ENCODE assay signal across 1 cellular context in the genomic region with DNA sequence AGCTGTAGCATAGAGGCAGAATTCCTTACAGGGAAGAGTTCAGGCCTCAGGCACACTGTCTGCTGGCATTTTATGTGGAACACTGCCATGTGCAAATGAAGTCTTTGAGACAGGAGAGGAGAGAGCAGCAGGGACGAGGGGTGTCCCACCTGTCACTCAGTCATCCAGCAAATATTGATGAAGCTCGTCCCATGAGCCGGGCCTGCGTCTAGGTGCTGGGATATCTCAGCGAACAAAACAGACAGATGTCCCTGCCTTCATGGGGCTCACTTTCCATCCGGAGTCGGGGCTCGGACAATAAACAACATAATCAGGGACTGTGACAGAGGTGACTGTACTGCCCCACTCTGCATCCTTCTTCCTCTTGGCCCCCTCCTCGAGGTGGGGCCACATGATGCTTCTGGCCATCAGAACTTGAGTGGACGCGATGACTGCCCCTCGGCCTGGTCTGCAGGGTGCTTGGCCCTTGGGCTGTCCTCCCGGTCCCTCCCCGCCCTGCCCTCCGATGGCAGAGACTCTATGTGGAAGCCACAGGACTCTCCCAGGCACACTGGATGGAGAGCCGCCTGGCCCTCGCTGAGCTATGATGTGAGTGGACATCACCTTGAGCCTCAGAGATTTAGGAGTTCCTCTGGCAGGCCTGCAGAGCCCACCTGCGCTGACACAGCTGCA.
TF ChIP-seq lines count a peak whose summit lies in the region.

No MANE protein-coding gene starts in this region.

TF ChIP-seq in HepG2, 621 proteins besides CTCF, POLR2A, EP300 and RAD21 (continued from another document):
- TF ChIP-seq, protein P1, sequence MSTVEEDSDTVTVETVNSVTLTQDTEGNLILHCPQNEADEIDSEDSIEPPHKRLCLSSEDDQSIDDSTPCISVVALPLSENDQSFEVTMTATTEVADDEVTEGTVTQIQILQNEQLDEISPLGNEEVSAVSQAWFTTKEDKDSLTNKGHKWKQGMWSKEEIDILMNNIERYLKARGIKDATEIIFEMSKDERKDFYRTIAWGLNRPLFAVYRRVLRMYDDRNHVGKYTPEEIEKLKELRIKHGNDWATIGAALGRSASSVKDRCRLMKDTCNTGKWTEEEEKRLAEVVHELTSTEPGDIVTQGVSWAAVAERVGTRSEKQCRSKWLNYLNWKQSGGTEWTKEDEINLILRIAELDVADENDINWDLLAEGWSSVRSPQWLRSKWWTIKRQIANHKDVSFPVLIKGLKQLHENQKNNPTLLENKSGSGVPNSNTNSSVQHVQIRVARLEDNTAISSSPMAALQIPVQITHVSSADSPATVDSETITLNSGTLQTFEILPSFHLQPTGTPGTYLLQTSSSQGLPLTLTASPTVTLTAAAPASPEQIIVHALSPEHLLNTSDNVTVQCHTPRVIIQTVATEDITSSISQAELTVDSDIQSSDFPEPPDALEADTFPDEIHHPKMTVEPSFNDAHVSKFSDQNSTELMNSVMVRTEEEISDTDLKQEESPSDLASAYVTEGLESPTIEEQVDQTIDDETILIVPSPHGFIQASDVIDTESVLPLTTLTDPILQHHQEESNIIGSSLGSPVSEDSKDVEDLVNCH (CRISPR knock-in tag; IDR thresholded peaks at IDR 0.05), result no peak
- no peak for TF ChIP-seq RBAK (CRISPR knock-in tag; IDR thresholded peaks at IDR 0.05)
- TF ChIP-seq, protein P2, sequence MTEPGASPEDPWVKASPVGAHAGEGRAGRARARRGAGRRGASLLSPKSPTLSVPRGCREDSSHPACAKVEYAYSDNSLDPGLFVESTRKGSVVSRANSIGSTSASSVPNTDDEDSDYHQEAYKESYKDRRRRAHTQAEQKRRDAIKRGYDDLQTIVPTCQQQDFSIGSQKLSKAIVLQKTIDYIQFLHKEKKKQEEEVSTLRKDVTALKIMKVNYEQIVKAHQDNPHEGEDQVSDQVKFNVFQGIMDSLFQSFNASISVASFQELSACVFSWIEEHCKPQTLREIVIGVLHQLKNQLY (CRISPR knock-in tag; IDR thresholded peaks at IDR 0.05), result no peak
- TF ChIP-seq, protein P3, sequence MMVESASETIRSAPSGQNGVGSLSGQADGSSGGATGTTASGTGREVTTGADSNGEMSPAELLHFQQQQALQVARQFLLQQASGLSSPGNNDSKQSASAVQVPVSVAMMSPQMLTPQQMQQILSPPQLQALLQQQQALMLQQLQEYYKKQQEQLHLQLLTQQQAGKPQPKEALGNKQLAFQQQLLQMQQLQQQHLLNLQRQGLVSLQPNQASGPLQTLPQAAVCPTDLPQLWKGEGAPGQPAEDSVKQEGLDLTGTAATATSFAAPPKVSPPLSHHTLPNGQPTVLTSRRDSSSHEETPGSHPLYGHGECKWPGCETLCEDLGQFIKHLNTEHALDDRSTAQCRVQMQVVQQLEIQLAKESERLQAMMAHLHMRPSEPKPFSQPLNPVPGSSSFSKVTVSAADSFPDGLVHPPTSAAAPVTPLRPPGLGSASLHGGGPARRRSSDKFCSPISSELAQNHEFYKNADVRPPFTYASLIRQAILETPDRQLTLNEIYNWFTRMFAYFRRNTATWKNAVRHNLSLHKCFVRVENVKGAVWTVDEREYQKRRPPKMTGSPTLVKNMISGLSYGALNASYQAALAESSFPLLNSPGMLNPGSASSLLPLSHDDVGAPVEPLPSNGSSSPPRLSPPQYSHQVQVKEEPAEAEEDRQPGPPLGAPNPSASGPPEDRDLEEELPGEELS (CRISPR knock-in tag; IDR thresholded peaks at IDR 0.05), result no peak
